ENCODE assay signal across 8 cellular contexts in the genomic region with DNA sequence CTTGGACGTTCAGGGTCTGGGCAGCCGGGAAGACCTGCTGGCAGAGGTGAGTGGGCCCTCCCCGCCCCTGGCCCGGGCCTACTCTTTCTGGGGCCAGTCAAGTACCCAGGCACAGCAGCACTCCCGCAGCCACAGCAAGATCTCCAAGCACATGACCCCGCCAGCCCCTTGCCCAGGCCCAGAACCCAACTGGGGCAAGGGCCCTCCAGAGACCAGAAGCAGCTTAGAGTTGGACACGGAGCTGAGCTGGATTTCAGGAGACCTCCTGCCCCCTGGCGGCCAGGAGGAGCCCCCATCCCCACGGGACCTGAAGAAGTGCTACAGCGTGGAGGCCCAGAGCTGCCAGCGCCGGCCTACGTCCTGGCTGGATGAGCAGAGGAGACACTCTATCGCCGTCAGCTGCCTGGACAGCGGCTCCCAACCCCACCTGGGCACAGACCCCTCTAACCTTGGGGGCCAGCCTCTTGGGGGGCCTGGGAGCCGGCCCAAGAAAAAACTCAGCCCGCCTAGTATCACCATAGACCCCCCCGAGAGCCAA. TPM values are rescaled to one million over a fixed set of nuclear protein-coding genes. Genes with fewer than 3 reads are reported as not detected.
A peak's percentile ranks its signal among the peaks of the same experiment; 100 is the strongest.
DNase-seq lines count a peak whose midpoint lies in the region; ATAC-seq and TF ChIP-seq lines count a peak whose summit lies in the region.

No MANE protein-coding gene starts in this region.

- H3K36me3 ChIP-seq in KMS-11 (ENCODE audit: insufficient read depth) = no peaks in the 10 kb centered on the region
- no peaks in the 10 kb centered on the region for H3K36me3 ChIP-seq in SJSA1
- H3K36me3 ChIP-seq in prostate gland = no peaks in the 10 kb centered on the region
- no peaks in the 10 kb centered on the region for H3K36me3 ChIP-seq in uterus

- H2AFZ ChIP-seq in KMS-11 (ENCODE audit: low read depth) = peak overlapping the region; percentile 69; the same call in 1 of the 2 replicates

- no peaks in the 10 kb centered on the region for H3K79me2 ChIP-seq in KMS-11 (ENCODE audit: insufficient read depth, low read depth)

- no peak for TF ChIP-seq POLR2A in prostate gland (IDR thresholded peaks at IDR 0.05)
- no peak for TF ChIP-seq POLR2A in uterus (IDR thresholded peaks at IDR 0.05)

- H3K27me3 ChIP-seq in KMS-11 (ENCODE audit: insufficient read depth, low read depth) (peaks cover 50% of the 10 kb centered on the region; the same call in 1 of the 2 replicates), SJSA1 (replicated peaks) (no peaks in the 10 kb centered on the region), prostate gland (replicated peaks; ENCODE audit: insufficient read depth) (no peaks in the 10 kb centered on the region), uterus (no peaks in the 10 kb centered on the region)

- no peak for ATAC-seq in HG03457 (IDR thresholded peaks at IDR 0.05; ENCODE audit: unreplicated experiment)

- TF ChIP-seq CTCF in KMS-11 (conservative IDR thresholded peaks at IDR 0.05; ENCODE audit: low read depth, low read length) (peak; percentile 85), prostate gland (IDR thresholded peaks at IDR 0.05) (peak; percentile 52 to 91 (median 88)), uterus (IDR thresholded peaks at IDR 0.05) (peak; percentile 77 to 85 (median 82))

- intact Hi-C loops in prostate gland (cut with DNase I) (loop anchor here (5.0 kb wide), 1 partner anchor 74 kb away; no protein-coding TSS in a partner anchor), uterus (cut with DNase I; ENCODE audit: low total_unique reads) (loop anchor here (5.0 kb wide), 1 partner anchor 79 kb away; a partner anchor contains a TSS)

- no peak overlapping the region for H3K4me3 ChIP-seq in KMS-11 (IDR thresholded peaks at IDR 0.05; ENCODE audit: insufficient read depth, low read depth, low read length)
- H3K4me3 ChIP-seq in SJSA1 = no peak overlapping the region
- H3K4me3 ChIP-seq in prostate gland = no peak overlapping the region
- H3K4me3 ChIP-seq in uterus = no peak overlapping the region

- H3K27ac ChIP-seq in KMS-11 (no peak overlapping the region), SJSA1 (no peak overlapping the region), prostate gland (no peak overlapping the region), uterus (no peak overlapping the region)

- no peak overlapping the region for H3K9ac ChIP-seq in KMS-11

- no peak overlapping the region for H3K4me2 ChIP-seq in KMS-11

- DNase-seq in DMS79 treated with DMSO at 0.1 percent for 48 hours (lab: John Stamatoyannopoulos, UW) (peak; percentile 58), SJSA1 (ENCODE audit: low read depth in 1 of 2, low spot score in 2 of 2) (peak; percentile 69 to 84), glomerular visceral epithelial cell (ENCODE audit: extremely low spot score) (peak; percentile 71), prostate gland (ENCODE audit: low spot score) (peak; percentile 81), uterus (peak; percentile 75 to 83)
- DNase-seq in activated gamma-delta T cell treated with anti-CD3 and anti-CD28 coated beads, Interleukin-2, amount 50 U/mL, for 16 hours (ENCODE audit: low read depth) = peak; percentile 31

- 37% methylated on average over 17 of the region's 19 CpGs for WGBS in prostate gland

- no peaks in the 10 kb centered on the region for H3K9me3 ChIP-seq in SJSA1 (replicated peaks)
- H3K9me3 ChIP-seq in prostate gland = no peaks in the 10 kb centered on the region
- H3K9me3 ChIP-seq in uterus = no peaks in the 10 kb centered on the region

- no peaks in the 10 kb centered on the region for H4K20me1 ChIP-seq in KMS-11 (ENCODE audit: insufficient read depth)

- no peaks in the 10 kb centered on the region for H3K4me1 ChIP-seq in KMS-11 (ENCODE audit: low read depth, poor library complexity, severe bottlenecking)
- peaks cover 5% of the 10 kb centered on the region for H3K4me1 ChIP-seq in SJSA1 (replicated peaks)
- no peaks in the 10 kb centered on the region for H3K4me1 ChIP-seq in prostate gland (replicated peaks)
- H3K4me1 ChIP-seq in uterus = no peaks in the 10 kb centered on the region

RNA-seq across cellular contexts. Expression of a gene that starts 8.6 kb away (rescaled TPM):
- 7.6 and 9.6 TPM in 2 replicates for total RNA-seq in SJSA1 (2014; rRNA removed; shearing (Covaris generic))
- total RNA-seq in prostate gland (10 to 100 TPM; 65.9 to 66.1 TPM), uterus (1 to 10 TPM; 1.2 to 4.5 (median 2.6) TPM)

Comparison
In these comparisons a context has a peak if more than half of its experiments do, and no peak if none do; other contexts are left out.
1. DNase-seq: peak in every context shown above with its lines; median percentile 81 in prostate gland; 79 in uterus; 76 in SJSA1; 71 in glomerular visceral epithelial cell; 58 in DMS79 treated with DMSO at 0.1 percent for 48 hours; 31 in activated gamma-delta T cell treated with anti-CD3 and anti-CD28 coated beads, Interleukin-2, amount 50 U/mL, for 16 hours.